In the genomic region with DNA sequence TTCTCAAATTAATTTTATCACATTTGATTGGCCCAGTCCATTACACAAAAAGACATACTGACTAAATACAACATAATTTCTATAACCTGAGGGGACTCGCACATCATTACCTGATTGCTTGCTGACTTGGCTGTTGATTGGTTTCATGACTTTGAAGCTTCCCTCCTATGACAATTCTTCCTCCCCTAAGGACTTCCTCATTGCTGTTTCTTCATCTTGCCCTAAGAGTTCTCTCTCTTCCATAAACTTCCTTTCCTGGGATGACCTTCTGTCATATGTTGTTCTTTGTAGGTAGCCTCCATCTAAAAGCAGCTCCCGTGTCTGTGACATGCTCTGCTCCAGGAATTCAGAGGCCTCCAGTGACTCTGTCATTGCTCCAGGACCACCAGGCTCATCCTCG, we compare ENCODE assay signal across 15 cellular contexts.
"Had no signal": no experiment of that assay in that cellular context is flagged by ENCODE, and none has a peak within 500 bp of the region (broad histone marks: within the 10 kb centered on the region; RNA-seq: fewer than 3 reads in every experiment).

No MANE protein-coding gene starts in this region.

- H3K27ac Mint-ChIP-seq: natural killer cell, progenitor cell of endocrine pancreas had no signal

- H3K9me3 Mint-ChIP-seq: natural killer cell, neural crest cell had no signal

- H3K36me3 ChIP-seq: ovary had no signal

- H3K27me3 Mint-ChIP-seq: progenitor cell of endocrine pancreas had no signal

- H3K4me3 ChIP-seq: coronary artery, heart left ventricle, ovary had no signal

- DNase-seq: effector CD8-positive, alpha-beta T cell; foreskin melanocyte; heart left ventricle; hippocampal formation; natural killer cell; ovary; right cardiac atrium; small intestine; stimulated activated CD4-positive, alpha-beta T cell treated with anti-CD3 and anti-CD28 coated beads, Interleukin-12 subunit alpha, Interleukin-12 subunit beta, amount 100 ng/mL, for 4 hours; stimulated activated CD4-positive, alpha-beta T cell treated with anti-CD3 and anti-CD28 coated beads, Interleukin-2, amount 100 ng/mL, for 48 hours; stimulated activated naive CD4-positive, alpha-beta T cell treated with Interleukin-2 at 50 U/mL for 16 hours; trophoblast cell had no signal

- H3K27me3 ChIP-seq: heart left ventricle, ovary had no signal

- ATAC-seq: heart left ventricle, natural killer cell, right cardiac atrium had no signal

- H3K4me3 Mint-ChIP-seq: natural killer cell, neural crest cell had no signal

- H3K27ac ChIP-seq: coronary artery, heart left ventricle, ovary had no signal

- H3K4me1 Mint-ChIP-seq: natural killer cell, neural crest cell had no signal

- H3K4me1 ChIP-seq: heart left ventricle had no signal

- H3K9me3 ChIP-seq: heart left ventricle, ovary had no signal

- H3K36me3 Mint-ChIP-seq: natural killer cell had no signal
